18 cellular contexts compared by ENCODE assay signal in the genomic region with DNA sequence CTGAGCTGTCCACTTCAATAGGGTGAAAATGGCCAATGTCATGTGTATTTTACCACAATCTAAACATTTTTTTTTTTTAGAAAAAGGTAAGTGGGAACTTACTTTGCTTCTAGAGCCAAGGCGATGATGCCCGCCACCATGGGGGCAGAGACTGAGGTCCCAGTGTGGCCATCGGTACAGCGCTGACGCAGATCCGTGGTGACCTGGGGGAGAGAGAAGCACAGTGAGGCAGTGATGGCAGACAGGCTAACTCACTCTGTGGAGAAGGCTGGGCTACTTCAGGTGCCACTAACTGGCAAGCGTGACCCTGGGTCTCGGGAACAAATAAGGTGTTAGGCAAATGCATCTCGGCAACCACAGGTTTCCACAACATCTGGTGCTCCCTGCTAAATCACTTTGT.
DNase-seq lines count a peak whose midpoint lies in the region; ATAC-seq and TF ChIP-seq lines count a peak whose summit lies in the region.
"Had no signal": no experiment of that assay in that cellular context is flagged by ENCODE, and none has a peak within 500 bp of the region (broad histone marks: within the 10 kb centered on the region; RNA-seq: fewer than 3 reads in every experiment).

No MANE protein-coding gene starts in this region.

- H3K27ac Mint-ChIP-seq in endothelial cell (ENCODE audit: unreplicated experiment), result no peak overlapping the region
- H3K27ac Mint-ChIP-seq: CD14-positive monocyte; CD4-positive, alpha-beta T cell; CD8-positive, alpha-beta memory T cell; GM23338 had no signal

- H3K4me1 Mint-ChIP-seq in endothelial cell (ENCODE audit: unreplicated experiment), result no peaks in the 10 kb centered on the region

- ATAC-seq in RWPE2 (ENCODE audit: low read depth) (no peak), HG02852 (IDR thresholded peaks at IDR 0.05; ENCODE audit: unreplicated experiment) (no peak)
- ATAC-seq: GM12878, GM23338, HCT116 had no signal

- no peaks in the 10 kb centered on the region for H3K9me3 ChIP-seq in RWPE2 (ENCODE audit: severe bottlenecking)

- no peaks in the 10 kb centered on the region for H3K4me1 ChIP-seq in RWPE2 (ENCODE audit: insufficient read depth, poor library complexity, severe bottlenecking)

- no peaks in the 10 kb centered on the region for H3K9me3 Mint-ChIP-seq in endothelial cell (ENCODE audit: unreplicated experiment)
- H3K9me3 Mint-ChIP-seq: CD14-positive monocyte; CD4-positive, alpha-beta T cell; CD8-positive, alpha-beta memory T cell; GM23338; H9 had no signal

- intact Hi-C loops in posterior vena cava (cut with DNase I), result loop anchor here in 1 of 2 donors (10.0 kb wide), 1 partner anchor 45 kb away; no protein-coding TSS in a partner anchor

- no peak overlapping the region for H3K4me3 Mint-ChIP-seq in endothelial cell (ENCODE audit: unreplicated experiment)
- H3K4me3 Mint-ChIP-seq: CD14-positive monocyte; CD4-positive, alpha-beta T cell; CD8-positive, alpha-beta memory T cell; GM23338; H9 had no signal

- H3K4me3 ChIP-seq in RWPE2 (ENCODE audit: severe bottlenecking), result no peak overlapping the region
- H3K4me3 ChIP-seq: GM12878, GM23338 had no signal

- no peak overlapping the region for H3K27ac ChIP-seq in RWPE2 (ENCODE audit: poor library complexity, severe bottlenecking)

- no peaks in the 10 kb centered on the region for H3K36me3 Mint-ChIP-seq in endothelial cell (ENCODE audit: low read depth, unreplicated experiment)
- H3K36me3 Mint-ChIP-seq: CD14-positive monocyte; CD8-positive, alpha-beta memory T cell had no signal

- H3K27me3 Mint-ChIP-seq in endothelial cell (ENCODE audit: unreplicated experiment), result peaks cover 19% of the 10 kb centered on the region

- H3K36me3 ChIP-seq in RWPE2 (ENCODE audit: low read depth), result no peaks in the 10 kb centered on the region

- peak; percentile 38 for DNase-seq in activated effector memory CD4-positive, alpha-beta T cell treated with anti-CD3 and anti-CD28 coated beads, Interleukin-2, amount 50 U/mL, for 16 hours
- DNase-seq in activated effector memory CD4-positive, alpha-beta T cell treated with Interleukin-2 at 50 U/mL for 16 hours, result no peak
- peak; percentile 57 for DNase-seq in RWPE2 (ENCODE audit: low spot score)
- peak; percentile 47 for DNase-seq in posterior vena cava (ENCODE audit: low spot score)
- DNase-seq in NCI-H2171 treated with DMSO at 0.1 percent for 48 hours (lab: John Stamatoyannopoulos, UW), result no peak
- no peak for DNase-seq in endothelial cell (ENCODE audit: low spot score)
- DNase-seq: CD4-positive, alpha-beta T cell; CD8-positive, alpha-beta memory T cell; DMS 273 treated with DMSO at 0.1 percent for 48 hours; DMS79; EL; GDM1; H9 had no signal

- no peaks in the 10 kb centered on the region for H3K27me3 ChIP-seq in RWPE2 (ENCODE audit: insufficient read depth, poor library complexity, severe bottlenecking)

- TF ChIP-seq CTCF in RWPE2 (IDR thresholded peaks at IDR 0.05; ENCODE audit: poor library complexity, severe bottlenecking) (no peak), endothelial cell (IDR thresholded peaks at IDR 0.05; ENCODE audit: unreplicated experiment) (no peak)

Comparison
In these comparisons a context has a peak if more than half of its experiments do, and no peak if none do; other contexts are left out.
1. DNase-seq: peak in activated effector memory CD4-positive, alpha-beta T cell treated with anti-CD3 and anti-CD28 coated beads, Interleukin-2, amount 50 U/mL, for 16 hours (single experiment), RWPE2 (single experiment) and posterior vena cava (single experiment); none in activated effector memory CD4-positive, alpha-beta T cell treated with Interleukin-2 at 50 U/mL for 16 hours (single experiment), NCI-H2171 treated with DMSO at 0.1 percent for 48 hours (single experiment) and endothelial cell (single experiment).